Comparison of ENCODE assay signal across 10 cellular contexts in genomic region chr13:110869231-110869804, GRCh38. TPM values are rescaled to one million over a fixed set of nuclear protein-coding genes. Genes with fewer than 3 reads are reported as not detected.
A peak's percentile ranks its signal among the peaks of the same experiment; 100 is the strongest.
DNase-seq lines count a peak whose midpoint lies in the region; ATAC-seq lines count a peak whose summit lies in the region.
"Had no signal": no experiment of that assay in that cellular context is flagged by ENCODE, and none has a peak within 500 bp of the region (broad histone marks: within the 10 kb centered on the region; RNA-seq: fewer than 3 reads in every experiment).

No MANE protein-coding gene starts in this region.

- no peak overlapping the region for H3K9ac ChIP-seq in mucosa of rectum (ENCODE audit: low read depth in 1 of 2, low read length in 2 of 2)

- H3K4me1 ChIP-seq in ACC112 (ENCODE audit: control insufficient read depth, insufficient read depth, low read length, unreplicated experiment) (peaks cover 23% of the 10 kb centered on the region), mucosa of rectum (ENCODE audit: control insufficient read depth in 2 of 2, insufficient read depth in 2 of 2, low read length in 2 of 2) (peaks cover 8% of the 10 kb centered on the region in 2 donors)

- H3K4me3 Mint-ChIP-seq in activated T-cell treated with anti-CD3 and anti-CD28 coated beads, Interleukin-2, amount 50 U/mL, for 4 hours = no peak overlapping the region

- peak; percentile 24 for DNase-seq in M059J (ENCODE audit: low read depth)
- DNase-seq in dermis blood vessel endothelial cell = peak; percentile 84
- DNase-seq in activated T-cell treated with anti-CD3 and anti-CD28 coated beads, Interleukin-2, amount 50 U/mL, for 4 hours = no peak
- DNase-seq in HuH-7 (ENCODE audit: low spot score) = no peak
- no peak for DNase-seq in NAMALWA (ENCODE audit: low spot score)
- DNase-seq in NCI-H510A treated with DMSO at 0.1 percent for 48 hours (lab: John Stamatoyannopoulos, UW) = no peak
- DNase-seq: activated naive CD4-positive, alpha-beta T cell treated with anti-CD3 and anti-CD28 coated beads, Interleukin-2, amount 50 U/mL, for 16 hours had no signal

- H3K4me3 ChIP-seq in ACC112 (ENCODE audit: low read depth, low read length) = peak overlapping the region; percentile 77
- peak overlapping the region; percentile 44 to 68 for H3K4me3 ChIP-seq in mucosa of rectum (ENCODE audit: low read length in 2 of 2)

- H3K9me3 Mint-ChIP-seq in activated T-cell treated with anti-CD3 and anti-CD28 coated beads, Interleukin-2, amount 50 U/mL, for 4 hours = no peaks in the 10 kb centered on the region

- H3K27me3 ChIP-seq in ACC112 (ENCODE audit: insufficient read depth, low read length) (no peaks in the 10 kb centered on the region), mucosa of rectum (ENCODE audit: control insufficient read depth in 2 of 2, insufficient read depth in 2 of 2, low read length in 2 of 2) (peaks cover 10 to 12% of the 10 kb centered on the region in 2 donors)

- ATAC-seq in activated T-cell treated with anti-CD3 and anti-CD28 coated beads, Interleukin-2, amount 50 U/mL, for 4 hours = no peak

- H3K36me3 ChIP-seq in ACC112 (ENCODE audit: insufficient read depth, low read length) = no peaks in the 10 kb centered on the region
- H3K36me3 ChIP-seq in mucosa of rectum (ENCODE audit: control insufficient read depth in 2 of 2, insufficient read depth in 2 of 2, low read length in 2 of 2) = no peaks in the 10 kb centered on the region
- H3K36me3 ChIP-seq: neutrophil had no signal

- peaks cover 5% of the 10 kb centered on the region for H3K4me1 Mint-ChIP-seq in activated T-cell treated with anti-CD3 and anti-CD28 coated beads, Interleukin-2, amount 50 U/mL, for 4 hours (ENCODE audit: low read depth)

- H3K79me2 ChIP-seq in ACC112 (ENCODE audit: control insufficient read depth, insufficient read depth, low read length, unreplicated experiment) = no peaks in the 10 kb centered on the region

- peaks cover 56% of the 10 kb centered on the region for H3K27me3 Mint-ChIP-seq in activated T-cell treated with anti-CD3 and anti-CD28 coated beads, Interleukin-2, amount 50 U/mL, for 4 hours (ENCODE audit: low read depth)

- peak overlapping the region; percentile 57 for H2AFZ ChIP-seq in ACC112 (ENCODE audit: low read length, unreplicated experiment)

- H3K9me3 ChIP-seq in mucosa of rectum (ENCODE audit: control insufficient read depth in 2 of 2, low read length in 2 of 2) = no peaks in the 10 kb centered on the region
- H3K9me3 ChIP-seq: neutrophil had no signal

- H3K36me3 Mint-ChIP-seq in activated T-cell treated with anti-CD3 and anti-CD28 coated beads, Interleukin-2, amount 50 U/mL, for 4 hours (ENCODE audit: insufficient read depth) = no peaks in the 10 kb centered on the region

- peak overlapping the region; percentile 85 for H3K27ac ChIP-seq in ACC112 (ENCODE audit: low read depth, low read length)
- peak overlapping the region; percentile 43 to 62 for H3K27ac ChIP-seq in mucosa of rectum (ENCODE audit: low read depth in 2 of 2, low read length in 2 of 2)
- H3K27ac ChIP-seq: neutrophil had no signal

RNA-seq across cellular contexts. Expression of gene ANKRD10, which starts 45.6 kb away (rescaled TPM):
- total RNA-seq in M059J (2014; rRNA removed; shearing (Covaris generic)) = 26.6 and 42.5 TPM in 2 replicates
- total RNA-seq in dermis blood vessel endothelial cell = 52.6 and 92.2 TPM in 2 replicates
- 10 to 100 TPM; 52.4 to 72.4 (median 66.4) TPM for total RNA-seq in activated T-cell treated with anti-CD3 and anti-CD28 coated beads, Interleukin-2, amount 50 U/mL, for 4 hours

Comparison
In these comparisons a context has a peak if more than half of its experiments do, and no peak if none do; other contexts are left out.
1. DNase-seq: peak in M059J (single experiment) and dermis blood vessel endothelial cell (single experiment); none in activated T-cell treated with anti-CD3 and anti-CD28 coated beads, Interleukin-2, amount 50 U/mL, for 4 hours (single experiment), HuH-7 (single experiment), NAMALWA (single experiment) and NCI-H510A treated with DMSO at 0.1 percent for 48 hours (single experiment).